Comparison of ENCODE assay signal across 28 cellular contexts in genomic region chr3:104584702-104585101, GRCh38.
"Had no signal": no experiment of that assay in that cellular context is flagged by ENCODE, and none has a peak within 500 bp of the region (broad histone marks: within the 10 kb centered on the region; RNA-seq: fewer than 3 reads in every experiment).

No MANE protein-coding gene starts in this region.

- H3K27ac ChIP-seq: adrenal gland, gastrocnemius medialis, right atrium auricular region, stomach, thyroid gland, upper lobe of left lung, WERI-Rb-1 had no signal

- H3K36me3 ChIP-seq: adrenal gland, gastrocnemius medialis, right atrium auricular region, stomach, thyroid gland, upper lobe of left lung, WERI-Rb-1 had no signal

- DNase-seq: activated CD4-positive, alpha-beta T cell treated with anti-CD3 and anti-CD28 coated beads for 48 hours; activated CD4-positive, alpha-beta T cell treated with anti-CD3 and anti-CD28 coated beads, Interleukin-2, amount 50 U/mL, for 48 hours; activated CD8-positive, alpha-beta memory T cell treated with anti-CD3 and anti-CD28 coated beads for 24 hours; activated effector memory CD4-positive, alpha-beta T cell treated with Interleukin-2 at 50 U/mL for 16 hours; activated naive CD4-positive, alpha-beta T cell treated with Interleukin-2 at 50 U/mL for 16 hours; activated naive CD8-positive, alpha-beta T cell treated with anti-CD3 and anti-CD28 coated beads for 36 hours; adrenal gland; aorta; caudate nucleus; cortex of kidney; gastrocnemius medialis; glutamatergic neuron; left ventricle myocardium superior; nephron progenitor cell; nucleus accumbens; stimulated activated CD4-positive, alpha-beta T cell treated with anti-CD3 and anti-CD28 coated beads, Interleukin-1b, Interleukin-23, amount 100 ng/mL, for 48 hours; stimulated activated CD4-positive, alpha-beta T cell treated with anti-CD3 and anti-CD28 coated beads, Interleukin-4, amount 100 ng/mL, for 4 hours; stimulated activated CD8-positive, alpha-beta memory T cell treated with anti-CD3 and anti-CD28 coated beads, Interleukin-4, amount 100 ng/mL, for 48 hours; stimulated activated naive B cell treated with anti-CD40 and anti-IgM and Interleukin-4, amounts not matched to agents 10 μg/mL and 1 μg/mL and 100 μg/mL, for 72 hours; stomach; T1000; thyroid gland; upper lobe of left lung; WERI-Rb-1 had no signal

- H3K27me3 ChIP-seq: adrenal gland, gastrocnemius medialis, right atrium auricular region, stomach, thyroid gland, upper lobe of left lung had no signal

- ATAC-seq: activated CD4-positive, CD25-positive, alpha-beta regulatory T cell treated with anti-CD3 and anti-CD28 coated beads, Interleukin-2, amount 50 U/mL, for 24 hours; esophagus mucosa; gastrocnemius medialis; left ventricle myocardium superior; stimulated activated naive B cell treated with anti-CD40 and anti-IgM and Interleukin-4, amounts not matched to agents 10 μg/mL and 1 μg/mL and 100 μg/mL, for 72 hours had no signal

- H3K4me3 ChIP-seq: adrenal gland, gastrocnemius medialis, right atrium auricular region, smooth muscle cell, stomach, thyroid gland, upper lobe of left lung had no signal

- H3K4me2 ChIP-seq: smooth muscle cell had no signal

- H3K4me1 ChIP-seq: adrenal gland, gastrocnemius medialis, right atrium auricular region, stomach, thyroid gland, upper lobe of left lung had no signal

- H3K9me3 ChIP-seq: adrenal gland, gastrocnemius medialis, thyroid gland, upper lobe of left lung had no signal
